Comparison of ENCODE assay signal across 7 cellular contexts in the genomic region with DNA sequence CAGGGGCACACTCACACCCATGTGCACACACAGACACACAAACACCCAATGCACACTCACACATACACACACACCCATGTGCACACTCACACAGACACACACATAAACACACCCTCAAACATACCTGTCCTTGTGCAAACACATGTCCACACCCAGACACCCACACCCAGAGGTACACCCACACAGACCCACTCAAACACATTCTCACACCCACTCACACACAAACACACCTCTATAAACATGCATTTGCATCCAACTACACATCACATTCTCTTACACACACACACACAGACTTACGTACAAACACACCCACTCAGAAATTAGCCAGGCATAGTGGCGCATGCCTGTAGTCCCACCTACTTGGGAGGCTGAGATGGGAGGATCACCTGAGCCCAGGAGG. TPM values are rescaled to one million over a fixed set of nuclear protein-coding genes. Genes with fewer than 3 reads are reported as not detected.
"Had no signal": no experiment of that assay in that cellular context is flagged by ENCODE, and none has a peak within 500 bp of the region (broad histone marks: within the 10 kb centered on the region; RNA-seq: fewer than 3 reads in every experiment).

No MANE protein-coding gene starts in this region.

- H3K4me3 ChIP-seq: GM23338, HAP-1 had no signal

- H3K27ac Mint-ChIP-seq: GM23338, IgD-negative memory B cell had no signal

- H3K36me3 ChIP-seq: HAP-1 had no signal

- DNase-seq: KG1 had no signal

- H3K4me1 ChIP-seq: HAP-1 had no signal

- H3K36me3 Mint-ChIP-seq: IgD-negative memory B cell had no signal

- H3K27me3 Mint-ChIP-seq: IgD-negative memory B cell had no signal

- H3K9me3 ChIP-seq: HAP-1 had no signal

- ATAC-seq: GM23338, HCT116 had no signal

- H2AFZ ChIP-seq: GM23338 had no signal

- H3K4me3 Mint-ChIP-seq: GM23338, IgD-negative memory B cell had no signal

- H3K4me2 ChIP-seq: GM23338 had no signal

RNA-seq across cellular contexts. Expression of a gene that starts 31.4 kb away (rescaled TPM):
- total RNA-seq: H4, HT-29 had no signal
- polyA plus RNA-seq: IgD-negative memory B cell had no signal
